Comparison of ENCODE assay signal across 17 cellular contexts in genomic region chr1:23420778-23421177, GRCh38. TPM values are rescaled to one million over a fixed set of nuclear protein-coding genes. Genes with fewer than 3 reads are reported as not detected.
DNase-seq lines count a peak whose midpoint lies in the region; ATAC-seq and TF ChIP-seq lines count a peak whose summit lies in the region.
"Had no signal": no experiment of that assay in that cellular context is flagged by ENCODE, and none has a peak within 500 bp of the region (broad histone marks: within the 10 kb centered on the region; RNA-seq: fewer than 3 reads in every experiment).

No MANE protein-coding gene starts in this region.

- ATAC-seq in right cardiac atrium (no peak), GM19463 (IDR thresholded peaks at IDR 0.05; ENCODE audit: unreplicated experiment) (no peak)

- H3K36me3 ChIP-seq in left ventricle myocardium inferior (peaks cover 14% of the 10 kb centered on the region), hepatocyte (replicated peaks; ENCODE audit: insufficient read depth, low read depth) (no peaks in the 10 kb centered on the region), thyroid gland (peaks cover 0 to 8% of the 10 kb centered on the region in 2 donors)
- H3K36me3 ChIP-seq: MG63 had no signal

- H3K9me3 ChIP-seq in left ventricle myocardium inferior (replicated peaks) = no peaks in the 10 kb centered on the region
- H3K9me3 ChIP-seq in right cardiac atrium (ENCODE audit: control insufficient read depth, low read length) = no peaks in the 10 kb centered on the region
- H3K9me3 ChIP-seq in hepatocyte (ENCODE audit: low read depth) = no peaks in the 10 kb centered on the region
- no peaks in the 10 kb centered on the region for H3K9me3 ChIP-seq in thyroid gland
- H3K9me3 ChIP-seq: MG63 had no signal

- no peak for TF ChIP-seq POLR2A in thyroid gland (IDR thresholded peaks at IDR 0.05)

- no peaks in the 10 kb centered on the region for H3K27me3 ChIP-seq in left ventricle myocardium inferior (ENCODE audit: low read depth)
- no peaks in the 10 kb centered on the region for H3K27me3 ChIP-seq in right cardiac atrium (ENCODE audit: control insufficient read depth, insufficient read depth)
- no peaks in the 10 kb centered on the region for H3K27me3 ChIP-seq in hepatocyte
- no peaks in the 10 kb centered on the region for H3K27me3 ChIP-seq in thyroid gland
- H3K27me3 ChIP-seq: MG63 had no signal

- H3K27ac ChIP-seq in left ventricle myocardium inferior (replicated peaks) (peak overlapping the region; percentile 90), right cardiac atrium (ENCODE audit: low read length) (no peak overlapping the region), hepatocyte (peak overlapping the region; percentile 82), thyroid gland (no peak overlapping the region)

- intact Hi-C loops in left ventricle myocardium inferior (cut with micrococcal nuclease) (no loop called here), right cardiac atrium (cut with DNase I) (no loop called here), thyroid gland (cut with DNase I) (loop anchor here (10.0 kb wide), 1 partner anchor 114 kb away; the partner anchor contains the start of gene E2F2)
- intact Hi-C loops in activated T-helper 1 cell treated with anti-CD3 and anti-CD28 coated beads, Interleukin-12 subunit alpha, Interleukin-12 subunit beta, Interleukin-2, Interleukin-4 antibody, amounts not matched to agents 30 ng/mL and 10 ng/mL and 1 ng/mL, durations not matched to agents 14 hours and 24 hours and 36 hours (cut with micrococcal nuclease) = no loop called here

- peaks cover 22% of the 10 kb centered on the region for H3K79me2 ChIP-seq in hepatocyte

- H3K36me3 Mint-ChIP-seq in nephron (ENCODE audit: low read depth) = peaks cover 4% of the 10 kb centered on the region
- H3K36me3 Mint-ChIP-seq in activated T-helper 1 cell treated with anti-CD3 and anti-CD28 coated beads, Interleukin-12 subunit alpha, Interleukin-12 subunit beta, Interleukin-2, Interleukin-4 antibody, amounts not matched to agents 30 ng/mL and 10 ng/mL and 1 ng/mL, durations not matched to agents 14 hours and 24 hours and 36 hours (ENCODE audit: low read depth) = no peaks in the 10 kb centered on the region

- H2AFZ ChIP-seq in hepatocyte = no peak overlapping the region

- TF ChIP-seq CTCF in left ventricle myocardium inferior (IDR thresholded peaks at IDR 0.05; ENCODE audit: borderline replicate concordance) (no peak), hepatocyte (IDR thresholded peaks at IDR 0.05; ENCODE audit: poor library complexity) (no peak), nephron (IDR thresholded peaks at IDR 0.05; ENCODE audit: unreplicated experiment in 3 of 3) (no peak), thyroid gland (IDR thresholded peaks at IDR 0.05) (no peak)

- H3K9me2 ChIP-seq in hepatocyte (replicated peaks; ENCODE audit: insufficient read depth) = no peaks in the 10 kb centered on the region

- H3K4me3 ChIP-seq in left ventricle myocardium inferior = no peak overlapping the region
- no peak overlapping the region for H3K4me3 ChIP-seq in right cardiac atrium (ENCODE audit: low read length)
- H3K4me3 ChIP-seq in hepatocyte = no peak overlapping the region
- H3K4me3 ChIP-seq in thyroid gland (replicated peaks in 1 of 3) = no peak overlapping the region
- H3K4me3 ChIP-seq: MG63 had no signal

- no peak overlapping the region for H3K4me2 ChIP-seq in hepatocyte

- WGBS in right cardiac atrium = 92% methylated on average over 3 of the region's 3 CpGs
- WGBS in hepatocyte (ENCODE audit: low lambda C conversion rate, missing lambda C conversion rate) = 95% methylated on average over 3 of the region's 3 CpGs
- 98 to 100% methylated on average over 3 of the region's 3 CpGs for WGBS in thyroid gland, 2 donors

- DNase-seq in left ventricle myocardium inferior (no peak), right cardiac atrium (no peak), hepatocyte (ENCODE audit: low spot score) (no peak), superior temporal gyrus (ENCODE audit: extremely low spot score) (no peak), thyroid gland (no peak)
- no peak for DNase-seq in activated T-helper 1 cell treated with anti-CD3 and anti-CD28 coated beads, Interleukin-12 subunit alpha, Interleukin-12 subunit beta, Interleukin-2, Interleukin-4 antibody, amounts not matched to agents 30 ng/mL and 10 ng/mL and 1 ng/mL, durations not matched to agents 14 hours and 24 hours and 36 hours (ENCODE audit: low spot score)
- DNase-seq: AML-193, MG63, NCI-H1417 treated with DMSO at 0.1 percent for 48 hours, NCI-H187, NCI-H446 treated with DMSO at 0.1 percent for 48 hours, NCI-H526 treated with DMSO at 0.1 percent for 48 hours, OCI-M1 had no signal

- peaks cover 51% of the 10 kb centered on the region for H3K4me1 Mint-ChIP-seq in nephron
- peaks cover 19% of the 10 kb centered on the region for H3K4me1 Mint-ChIP-seq in activated T-helper 1 cell treated with anti-CD3 and anti-CD28 coated beads, Interleukin-12 subunit alpha, Interleukin-12 subunit beta, Interleukin-2, Interleukin-4 antibody, amounts not matched to agents 30 ng/mL and 10 ng/mL and 1 ng/mL, durations not matched to agents 14 hours and 24 hours and 36 hours (ENCODE audit: low read depth)

- peak overlapping the region in 2 of 3 experiments; percentile 15 to 92 for H3K27ac Mint-ChIP-seq in nephron
- H3K27ac Mint-ChIP-seq in activated T-helper 1 cell treated with anti-CD3 and anti-CD28 coated beads, Interleukin-12 subunit alpha, Interleukin-12 subunit beta, Interleukin-2, Interleukin-4 antibody, amounts not matched to agents 30 ng/mL and 10 ng/mL and 1 ng/mL, durations not matched to agents 14 hours and 24 hours and 36 hours = no peak overlapping the region

- H3K27me3 Mint-ChIP-seq in nephron (ENCODE audit: low read depth) = peaks cover 4% of the 10 kb centered on the region
- peaks cover 22% of the 10 kb centered on the region for H3K27me3 Mint-ChIP-seq in activated T-helper 1 cell treated with anti-CD3 and anti-CD28 coated beads, Interleukin-12 subunit alpha, Interleukin-12 subunit beta, Interleukin-2, Interleukin-4 antibody, amounts not matched to agents 30 ng/mL and 10 ng/mL and 1 ng/mL, durations not matched to agents 14 hours and 24 hours and 36 hours (ENCODE audit: insufficient read depth)

- H3K4me3 Mint-ChIP-seq in nephron = no peak overlapping the region
- H3K4me3 Mint-ChIP-seq in activated T-helper 1 cell treated with anti-CD3 and anti-CD28 coated beads, Interleukin-12 subunit alpha, Interleukin-12 subunit beta, Interleukin-2, Interleukin-4 antibody, amounts not matched to agents 30 ng/mL and 10 ng/mL and 1 ng/mL, durations not matched to agents 14 hours and 24 hours and 36 hours = no peak overlapping the region
- H3K4me3 Mint-ChIP-seq: CD14-positive monocyte had no signal

- H3K9me3 Mint-ChIP-seq in nephron = no peaks in the 10 kb centered on the region
- H3K9me3 Mint-ChIP-seq in activated T-helper 1 cell treated with anti-CD3 and anti-CD28 coated beads, Interleukin-12 subunit alpha, Interleukin-12 subunit beta, Interleukin-2, Interleukin-4 antibody, amounts not matched to agents 30 ng/mL and 10 ng/mL and 1 ng/mL, durations not matched to agents 14 hours and 24 hours and 36 hours = no peaks in the 10 kb centered on the region

- no peaks in the 10 kb centered on the region for H4K20me1 ChIP-seq in hepatocyte (ENCODE audit: insufficient read depth, poor library complexity, severe bottlenecking)

- peaks cover 69% of the 10 kb centered on the region for H3K4me1 ChIP-seq in left ventricle myocardium inferior
- peaks cover 20% of the 10 kb centered on the region for H3K4me1 ChIP-seq in right cardiac atrium (ENCODE audit: control insufficient read depth, insufficient read depth, low read length)
- peaks cover 52% of the 10 kb centered on the region for H3K4me1 ChIP-seq in hepatocyte (ENCODE audit: insufficient read depth)
- H3K4me1 ChIP-seq in thyroid gland = peaks cover 24 to 29% of the 10 kb centered on the region in 2 donors

RNA-seq across cellular contexts. Expression of gene TCEA3, which starts 3.8 kb away (rescaled TPM):
- total RNA-seq in left ventricle myocardium inferior (78.6 TPM), right cardiac atrium (10 to 100 TPM; 36.4 to 79.5 (median 49.1) TPM), hepatocyte (30.2 and 30.8 TPM in 2 replicates), thyroid gland (10 to 100 TPM; 26.8 to 50.4 (median 48.0) TPM)
- polyA plus RNA-seq in right cardiac atrium (48.7 TPM), hepatocyte (27.6 and 31.2 TPM in 2 replicates)
- 2.0 and 2.6 TPM in 2 replicates for total RNA-seq in activated T-helper 1 cell treated with anti-CD3 and anti-CD28 coated beads, Interleukin-12 subunit alpha, Interleukin-12 subunit beta, Interleukin-2, Interleukin-4 antibody, amounts not matched to agents 30 ng/mL and 10 ng/mL and 1 ng/mL, durations not matched to agents 14 hours and 24 hours and 36 hours
- total RNA-seq: A172 had no signal

RNA-seq across cellular contexts. Expression of gene ZNF436, which starts 51.1 kb away (rescaled TPM):
- total RNA-seq in left ventricle myocardium inferior (11.8 TPM), right cardiac atrium (10 to 100 TPM; 11.3 to 13.8 (median 12.7) TPM), hepatocyte (15.5 and 17.1 TPM in 2 replicates), thyroid gland (10 to 100 TPM; 22.0 to 44.0 (median 31.1) TPM)
- polyA plus RNA-seq in right cardiac atrium (4.4 TPM), hepatocyte (4.4 and 7.5 TPM in 2 replicates)
- total RNA-seq in activated T-helper 1 cell treated with anti-CD3 and anti-CD28 coated beads, Interleukin-12 subunit alpha, Interleukin-12 subunit beta, Interleukin-2, Interleukin-4 antibody, amounts not matched to agents 30 ng/mL and 10 ng/mL and 1 ng/mL, durations not matched to agents 14 hours and 24 hours and 36 hours = 4.6 TPM in 2 replicates

Comparison
In these comparisons a context has a peak if more than half of its experiments do, and no peak if none do; other contexts are left out.
1. H3K27ac ChIP-seq: peak in left ventricle myocardium inferior (single experiment) and hepatocyte (single experiment); none in right cardiac atrium (single experiment) and thyroid gland (0 of 3).